ENCODE assay signal across 13 cellular contexts in the genomic region with DNA sequence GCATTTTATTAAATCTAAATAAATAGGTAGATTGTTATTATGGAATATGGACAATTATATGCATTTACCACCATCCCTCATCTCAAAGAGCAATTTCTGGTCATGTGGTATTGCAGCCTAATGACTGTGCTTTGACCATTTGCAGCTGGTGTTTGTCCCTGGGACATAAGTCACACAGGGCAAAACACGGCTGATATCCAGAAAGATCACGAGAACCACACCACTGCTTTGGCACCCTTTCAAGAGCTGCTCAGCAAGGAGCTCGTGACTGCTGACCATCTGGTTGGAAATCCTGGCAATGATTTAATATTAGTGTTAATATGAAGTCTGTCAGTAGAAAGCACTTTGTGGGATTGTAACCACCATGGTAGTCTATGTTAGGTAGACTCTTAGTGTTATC.
DNase-seq lines count a peak whose midpoint lies in the region; ATAC-seq and TF ChIP-seq lines count a peak whose summit lies in the region.
"Had no signal": no experiment of that assay in that cellular context is flagged by ENCODE, and none has a peak within 500 bp of the region (broad histone marks: within the 10 kb centered on the region; RNA-seq: fewer than 3 reads in every experiment).

No MANE protein-coding gene starts in this region.

- H3K4me2 ChIP-seq in Karpas-422 (ENCODE audit: low read depth, low read length, poor library complexity, severe bottlenecking), result no peak overlapping the region

- no peak for TF ChIP-seq CTCF in left ventricle myocardium inferior (IDR thresholded peaks at IDR 0.05; ENCODE audit: borderline replicate concordance)

- no peaks in the 10 kb centered on the region for H3K9me2 ChIP-seq in Karpas-422 (replicated peaks; ENCODE audit: insufficient read depth, low read length)

- H3K27me3 ChIP-seq in left ventricle myocardium inferior (ENCODE audit: low read depth), result no peaks in the 10 kb centered on the region
- H3K27me3 ChIP-seq in Karpas-422 (ENCODE audit: low read length), result no peaks in the 10 kb centered on the region
- H3K27me3 ChIP-seq: left lung had no signal

- no peaks in the 10 kb centered on the region for H4K20me1 ChIP-seq in Karpas-422 (ENCODE audit: insufficient read depth, low read depth, low read length)

- H3K36me3 ChIP-seq in left ventricle myocardium inferior (no peaks in the 10 kb centered on the region), Karpas-422 (ENCODE audit: insufficient read depth, low read length) (no peaks in the 10 kb centered on the region)
- H3K36me3 ChIP-seq: left lung had no signal

- in situ Hi-C loops in SK-MEL-5 (cut with HindIII; ENCODE audit: low pct_unique_long_range_greater_than_20kb, low sequenced_read_pairs), result no loop called here

- ATAC-seq in GM18511 (IDR thresholded peaks at IDR 0.05; ENCODE audit: unreplicated experiment), result no peak
- ATAC-seq: left lung; naive thymus-derived CD4-positive, alpha-beta T cell had no signal

- H3K27ac ChIP-seq in left ventricle myocardium inferior (replicated peaks), result peak overlapping the region; percentile 24
- no peak overlapping the region for H3K27ac ChIP-seq in Karpas-422 (ENCODE audit: low read length)
- H3K27ac ChIP-seq: left lung had no signal

- no peaks in the 10 kb centered on the region for H3K79me2 ChIP-seq in Karpas-422 (ENCODE audit: low read length)

- H2AFZ ChIP-seq in Karpas-422 (ENCODE audit: low read length), result no peak overlapping the region

- H3K4me1 ChIP-seq in left ventricle myocardium inferior (peaks cover 33% of the 10 kb centered on the region), Karpas-422 (ENCODE audit: low read length) (no peaks in the 10 kb centered on the region)
- H3K4me1 ChIP-seq: left lung had no signal

- intact Hi-C loops in left ventricle myocardium inferior (cut with micrococcal nuclease), result no loop called here

- no peak overlapping the region for H3K4me3 ChIP-seq in left ventricle myocardium inferior
- no peak overlapping the region for H3K4me3 ChIP-seq in Karpas-422 (ENCODE audit: low read length)
- H3K4me3 ChIP-seq: left lung had no signal

- DNase-seq in LHCN-M2 (ENCODE audit: low read depth), result peak; percentile 60
- DNase-seq in SK-MEL-5 (ENCODE audit: low read depth, low spot score), result peak; percentile 73
- DNase-seq in left ventricle myocardium inferior, result peak; percentile 34
- DNase-seq in renal cortical epithelial cell (ENCODE audit: low read depth), result peak; percentile 86
- DNase-seq in Karpas-422, result no peak
- no peak for DNase-seq in KG1 (lab: John Stamatoyannopoulos, UW)
- DNase-seq: activated B cell treated with CpG ODN at 0.5 μM for 24 hours; activated effector memory CD4-positive, alpha-beta T cell treated with anti-CD3 and anti-CD28 coated beads, Interleukin-2, amount 50 U/mL, for 16 hours; hippocampal formation; left lung; naive thymus-derived CD4-positive, alpha-beta T cell; NCI-H1436 had no signal

- no peaks in the 10 kb centered on the region for H3K9me3 ChIP-seq in left ventricle myocardium inferior (replicated peaks)
- H3K9me3 ChIP-seq in Karpas-422 (ENCODE audit: low read length), result no peaks in the 10 kb centered on the region
- H3K9me3 ChIP-seq: left lung had no signal

- no peak overlapping the region for H3K9ac ChIP-seq in Karpas-422 (ENCODE audit: low read length)

Comparison
In these comparisons a context has a peak if more than half of its experiments do, and no peak if none do; other contexts are left out.
1. DNase-seq: peak in LHCN-M2 (single experiment), SK-MEL-5 (single experiment), left ventricle myocardium inferior (single experiment) and renal cortical epithelial cell (single experiment); none in Karpas-422 (single experiment) and KG1 (single experiment).